Comparison of ENCODE assay signal across 24 cellular contexts in the genomic region with DNA sequence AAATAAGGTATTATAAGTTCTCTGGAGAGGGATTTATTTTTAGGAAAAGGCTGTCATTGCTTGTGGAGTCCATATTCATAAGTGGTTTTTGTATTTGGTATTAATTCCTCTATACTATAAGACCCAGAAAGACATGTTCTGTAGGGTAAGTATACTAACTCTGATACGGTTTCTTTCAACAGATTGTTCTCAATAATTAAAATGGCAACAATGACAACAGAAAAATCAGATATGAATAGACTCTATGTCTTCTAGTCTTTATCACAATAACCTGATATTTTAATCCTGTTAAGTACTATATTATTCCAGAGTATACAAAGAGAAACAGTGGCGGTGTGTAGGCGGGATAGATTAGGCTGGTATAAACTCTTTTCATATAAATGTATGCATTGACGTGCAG.
"Had no signal": no experiment of that assay in that cellular context is flagged by ENCODE, and none has a peak within 500 bp of the region (broad histone marks: within the 10 kb centered on the region; RNA-seq: fewer than 3 reads in every experiment).

No MANE protein-coding gene starts in this region.

- H3K36me3 ChIP-seq: stomach, suprapubic skin, thoracic aorta, thyroid gland, tibial artery, tibial nerve, transverse colon, upper lobe of left lung, upper lobe of right lung, uterus, vagina had no signal

- H3K27me3 ChIP-seq: stomach, suprapubic skin, testis, thyroid gland, tibial artery, tibial nerve, transverse colon, upper lobe of left lung, upper lobe of right lung, uterus, vagina had no signal

- H3K4me1 ChIP-seq: stomach, suprapubic skin, testis, thyroid gland, tibial artery, tibial nerve, transverse colon, upper lobe of left lung, upper lobe of right lung, uterus, vagina had no signal

- H3K27ac ChIP-seq: stomach, suprapubic skin, testis, thoracic aorta, thyroid gland, tibial artery, tibial nerve, transverse colon, upper lobe of left lung, upper lobe of right lung, uterus, vagina had no signal

- DNase-seq: stimulated activated CD4-positive, alpha-beta T cell treated with anti-CD3 and anti-CD28 coated beads, Interleukin-2, amount 100 ng/mL, for 48 hours; stimulated activated CD4-positive, alpha-beta T cell treated with anti-CD3 and anti-CD28 coated beads, Interleukin-4, amount 100 ng/mL, for 1 hour; stimulated activated CD4-positive, alpha-beta T cell treated with anti-CD3 and anti-CD28 coated beads, Interleukin-4, amount 100 ng/mL, for 24 hours; stimulated activated CD4-positive, alpha-beta T cell treated with anti-CD3 and anti-CD28 coated beads, Interleukin-4, amount 100 ng/mL, for 4 hours; stimulated activated CD8-positive, alpha-beta memory T cell treated with anti-CD3 and anti-CD28 coated beads, Interleukin-4, amount 100 ng/mL, for 48 hours; stimulated activated naive B cell treated with anti-CD40 and anti-IgM and Interleukin-4, amounts not matched to agents 10 μg/mL and 1 μg/mL and 100 μg/mL, for 72 hours; stimulated activated naive CD4-positive, alpha-beta T cell; stimulated activated naive CD4-positive, alpha-beta T cell treated with Interleukin-2 at 50 U/mL for 16 hours; stimulated activated naive CD8-positive, alpha-beta T cell treated with anti-CD3 and anti-CD28 coated beads, Interleukin-15, amount 100 ng/mL, for 72 hours; stimulated activated naive CD8-positive, alpha-beta T cell treated with anti-CD3 and anti-CD28 coated beads, Interleukin-15, Interleukin-2, amounts not matched to agents 100 U/mL and 50 U/mL, for 24 hours; stomach; substantia nigra; testis; thyroid gland; tibial artery; transverse colon; trophoblast cell; upper lobe of left lung; upper lobe of right lung; uterus had no signal

- H3K4me3 ChIP-seq: stomach, suprapubic skin, testis, thoracic aorta, thyroid gland, tibial artery, tibial nerve, transverse colon, upper lobe of left lung, upper lobe of right lung, uterus, vagina had no signal

- H3K9me3 ChIP-seq: stomach, suprapubic skin, testis, thoracic aorta, thyroid gland, tibial artery, tibial nerve, transverse colon, upper lobe of left lung, upper lobe of right lung, uterus, vagina had no signal
